ENCODE assay signal across 28 cellular contexts in the genomic region with DNA sequence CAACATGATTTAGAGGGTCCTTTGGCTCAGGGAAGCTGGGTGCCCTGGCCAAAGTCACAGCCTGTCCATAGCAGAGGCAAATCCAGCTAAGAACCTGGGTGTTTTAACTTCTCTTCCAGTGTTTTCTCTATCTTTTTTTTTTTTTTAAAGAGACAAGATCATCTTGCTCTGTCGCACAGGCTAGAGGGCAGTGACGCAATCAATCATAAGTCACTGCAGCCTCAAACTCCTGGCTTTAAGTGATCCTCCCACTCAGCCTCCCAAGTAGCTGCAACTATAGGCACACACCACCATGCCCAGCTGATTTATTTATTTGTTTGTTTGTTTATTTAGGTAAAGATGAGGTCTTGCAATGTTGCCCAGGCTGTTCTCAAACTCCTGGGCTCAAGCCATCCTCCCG. TPM values are rescaled to one million over a fixed set of nuclear protein-coding genes. Genes with fewer than 3 reads are reported as not detected.
"Had no signal": no experiment of that assay in that cellular context is flagged by ENCODE, and none has a peak within 500 bp of the region (broad histone marks: within the 10 kb centered on the region; RNA-seq: fewer than 3 reads in every experiment).

No MANE protein-coding gene starts in this region.

- H3K27ac ChIP-seq: colonic mucosa, epithelial cell of prostate, gastrocnemius medialis, neural progenitor cell, psoas muscle, skin epidermis, spleen, thoracic aorta, tibial nerve, upper lobe of left lung had no signal

- H3K4me2 ChIP-seq: neural progenitor cell had no signal

- H3K27me3 ChIP-seq: colonic mucosa, gastrocnemius medialis, neural progenitor cell, spleen, tibial nerve, upper lobe of left lung had no signal

- H3K36me3 ChIP-seq: colonic mucosa, gastrocnemius medialis, neural progenitor cell, spleen, thoracic aorta, tibial nerve, upper lobe of left lung had no signal

- DNase-seq: colonic mucosa; effector CD8-positive, alpha-beta T cell; endodermal cell; foreskin fibroblast; gastrocnemius medialis; head of caudate nucleus; mesenchymal stem cell; mucosa of descending colon; naive B cell; posterior cingulate gyrus; psoas muscle; right cardiac atrium; spleen; stimulated activated CD4-positive, alpha-beta T cell treated with anti-CD3 and anti-CD28 coated beads, Interleukin-4, amount 100 ng/mL, for 4 hours; stimulated activated naive CD8-positive, alpha-beta T cell treated with anti-CD3 and anti-CD28 coated beads, Interleukin-15, Interleukin-2, amounts not matched to agents 100 U/mL and 50 U/mL, for 24 hours; substantia nigra; upper lobe of left lung had no signal

- ATAC-seq: esophagus mucosa; gastrocnemius medialis; left lobe of liver; mucosa of descending colon; natural killer cell treated with Interleukin-12 subunit alpha and Interleukin-12 subunit beta and Interleukin-15 and Interleukin-18, amount 100 ng/mL, for 72 hours; psoas muscle; right cardiac atrium; stimulated activated memory B cell treated with anti-CD40 and anti-IgM and Interleukin-4, amounts not matched to agents 10 μg/mL and 1 μg/mL and 100 μg/mL, for 72 hours; stimulated activated naive CD8-positive, alpha-beta T cell treated with anti-CD3 and anti-CD28 coated beads, Interleukin-15, Interleukin-2, amounts not matched to agents 100 U/mL and 50 U/mL, for 24 hours had no signal

- H3K9ac ChIP-seq: neural progenitor cell had no signal

- H3K4me1 ChIP-seq: colonic mucosa, gastrocnemius medialis, neural progenitor cell, psoas muscle, spleen, tibial nerve, upper lobe of left lung had no signal

- H3K9me3 ChIP-seq: colonic mucosa, gastrocnemius medialis, mucosa of descending colon, psoas muscle, thoracic aorta, upper lobe of left lung had no signal

- H3K4me3 ChIP-seq: colonic mucosa, gastrocnemius medialis, lung, mucosa of descending colon, neural progenitor cell, psoas muscle, skin epidermis, spleen, thoracic aorta, tibial nerve, upper lobe of left lung had no signal

- H2AFZ ChIP-seq: neural progenitor cell had no signal

RNA-seq across cellular contexts. Expression of a gene that starts 14.8 kb away (rescaled TPM):
- total RNA-seq: esophagus mucosa; natural killer cell treated with Interleukin-12 subunit alpha and Interleukin-12 subunit beta and Interleukin-15 and Interleukin-18, amount 100 ng/mL, for 72 hours; osteocyte had no signal
